ENCODE assay signal across 8 cellular contexts in genomic region chr16:85689285-85689949, GRCh38. TPM values are rescaled to one million over a fixed set of nuclear protein-coding genes. Genes with fewer than 3 reads are reported as not detected.
DNase-seq lines count a peak whose midpoint lies in the region; ATAC-seq and TF ChIP-seq lines count a peak whose summit lies in the region.

No MANE protein-coding gene starts in this region.

- CTCF ChIA-PET in CD8-positive, alpha-beta T cell (lab: Charles Lee) = interaction anchor here (0.8 to 2.5 kb wide), 2 partner anchors 29 to 30 kb away, joined by 3 to 8 read pairs; no protein-coding TSS in a partner anchor
- CTCF ChIA-PET in RWPE1 (lab: Yijun Ruan, JAX) = interaction anchor here (0.8 kb wide), 1 partner anchor 70 kb away, joined by 4 read pairs; no protein-coding TSS in a partner anchor

- H3K4me2 ChIP-seq in neural cell (ENCODE audit: low read length) = no peak overlapping the region

- no peaks in the 10 kb centered on the region for H3K9me2 ChIP-seq in neural cell (ENCODE audit: insufficient read depth, low read length)

- no peak overlapping the region for H3K9ac ChIP-seq in neural cell (ENCODE audit: low read length)

- H4K20me1 ChIP-seq in neural cell (ENCODE audit: insufficient read depth) = no peaks in the 10 kb centered on the region

- no peak for DNase-seq in CD8-positive, alpha-beta T cell
- no peak for DNase-seq in cardiac fibroblast (ENCODE audit: low read depth in 2 of 2)
- DNase-seq in RWPE1 (ENCODE audit: low spot score) = no peak
- no peak for DNase-seq in NCI-H2171 (lab: John Stamatoyannopoulos, UW)
- no peak for DNase-seq in NCI-H2029 treated with DMSO at 0.1 percent for 48 hours (lab: John Stamatoyannopoulos, UW)

- TF ChIP-seq CTCF in CD8-positive, alpha-beta T cell (IDR thresholded peaks at IDR 0.05) = no peak
- TF ChIP-seq CTCF in cardiac fibroblast (IDR thresholded peaks at IDR 0.05; ENCODE audit: low read depth, low read length) (no peak), neural cell (IDR thresholded peaks at IDR 0.05; ENCODE audit: poor library complexity, severe bottlenecking) (no peak), RWPE1 (conservative IDR thresholded peaks at IDR 0.05; ENCODE audit: low read depth) (no peak)

- H3K4me3 Mint-ChIP-seq in CD8-positive, alpha-beta T cell = peak overlapping the region; percentile 62

- POLR2A ChIA-PET in CD8-positive, alpha-beta T cell (lab: Charles Lee) = interaction anchor here (0.8 to 1.0 kb wide), 2 partner anchors 9 to 73 kb away, joined by 3 read pairs; no protein-coding TSS in a partner anchor
- POLR2A ChIA-PET in RWPE1 (lab: Yijun Ruan, JAX; ENCODE audit: low non-redundant PET) = interaction anchor here (1.1 kb wide), 1 partner anchor 29 kb away, joined by 4 read pairs; no protein-coding TSS in a partner anchor

- H3K27me3 ChIP-seq in CD8-positive, alpha-beta T cell (ENCODE audit: insufficient read depth, low read length) = no peaks in the 10 kb centered on the region
- no peaks in the 10 kb centered on the region for H3K27me3 ChIP-seq in neural cell (ENCODE audit: insufficient read depth, low read depth, low read length)

- H3K36me3 Mint-ChIP-seq in CD8-positive, alpha-beta T cell = no peaks in the 10 kb centered on the region

- TF ChIP-seq EP300 in neural cell (conservative IDR thresholded peaks at IDR 0.05; ENCODE audit: poor library complexity, severe bottlenecking) = no peak

- H3K9me3 ChIP-seq in CD8-positive, alpha-beta T cell (ENCODE audit: low read length) = no peaks in the 10 kb centered on the region
- H3K9me3 ChIP-seq in KOPT-K1 (ENCODE audit: insufficient read depth, low read length, poor library complexity, severe bottlenecking) (no peaks in the 10 kb centered on the region), neural cell (ENCODE audit: low read length) (no peaks in the 10 kb centered on the region)

- no peak overlapping the region for H3K27ac ChIP-seq in CD8-positive, alpha-beta T cell (ENCODE audit: low read depth, low read length)
- H3K27ac ChIP-seq in KOPT-K1 (ENCODE audit: low read depth, low read length, poor library complexity, severe bottlenecking) = peak overlapping the region; percentile 17
- H3K27ac ChIP-seq in neural cell (ENCODE audit: low read length) = no peak overlapping the region
- H3K27ac ChIP-seq in RWPE1 = no peak overlapping the region

- no peaks in the 10 kb centered on the region for H3K9me3 Mint-ChIP-seq in CD8-positive, alpha-beta T cell

- peaks cover 5% of the 10 kb centered on the region for H3K27me3 Mint-ChIP-seq in CD8-positive, alpha-beta T cell (ENCODE audit: low read depth)

- H3F3A ChIP-seq in neural cell (ENCODE audit: insufficient read depth, low read length, poor library complexity, severe bottlenecking) = no peaks in the 10 kb centered on the region

- intact Hi-C loops in CD8-positive, alpha-beta T cell (cut with DNase I, micrococcal nuclease) = loop anchor here (2.0 to 10.0 kb wide), 5 partner anchors 45 to 1505 kb away; partner anchors contain the start of gene TAF1C (in 1 of the 2)

- no peaks in the 10 kb centered on the region for H3K36me3 ChIP-seq in CD8-positive, alpha-beta T cell (ENCODE audit: insufficient read depth, low read length)
- peaks cover 31% of the 10 kb centered on the region for H3K36me3 ChIP-seq in KOPT-K1 (ENCODE audit: insufficient read depth, low read length)
- no peaks in the 10 kb centered on the region for H3K36me3 ChIP-seq in neural cell (ENCODE audit: insufficient read depth, low read length)

- H3K4me1 Mint-ChIP-seq in CD8-positive, alpha-beta T cell (ENCODE audit: low read depth) = peaks cover 2% of the 10 kb centered on the region

- TF ChIP-seq RAD21 in neural cell (conservative IDR thresholded peaks at IDR 0.05) = no peak

- H2AFZ ChIP-seq in neural cell (ENCODE audit: low read depth, low read length) = no peak overlapping the region

- H3K4me1 ChIP-seq in CD8-positive, alpha-beta T cell (ENCODE audit: insufficient read depth, low read length) = peaks cover 7% of the 10 kb centered on the region

- peaks cover 4% of the 10 kb centered on the region for H3K79me2 ChIP-seq in neural cell (replicated peaks; ENCODE audit: insufficient read depth, low read length)

- no peak for ATAC-seq in CD8-positive, alpha-beta T cell
- no peak for ATAC-seq in GM19467 (IDR thresholded peaks at IDR 0.05; ENCODE audit: unreplicated experiment)

- H3K27ac Mint-ChIP-seq in CD8-positive, alpha-beta T cell = no peak overlapping the region

- H3K4me3 ChIP-seq in CD8-positive, alpha-beta T cell (ENCODE audit: low read depth, low read length) = no peak overlapping the region
- H3K4me3 ChIP-seq in cardiac fibroblast (replicated peaks in 1 of 2; ENCODE audit: low read depth in 2 of 2, low read length in 2 of 2) = peak overlapping the region; percentile 41 to 42
- peak overlapping the region; percentile 88 for H3K4me3 ChIP-seq in neural cell (ENCODE audit: low read length)

TF ChIP-seq in neural cell, 6 proteins besides CTCF, POLR2A, EP300 and RAD21:
- no peak for TF ChIP-seq SMC3 (conservative IDR thresholded peaks at IDR 0.05; ENCODE audit: poor library complexity)
- TF ChIP-seq MXI1 (conservative IDR thresholded peaks at IDR 0.05; ENCODE audit: poor library complexity, severe bottlenecking) = no peak
- TF ChIP-seq EZH2 (IDR thresholded peaks at IDR 0.05; ENCODE audit: borderline replicate concordance, insufficient read depth, low read length, poor library complexity, severe bottlenecking) = no peak
- no peak for TF ChIP-seq POLR2AphosphoS5 (IDR thresholded peaks at IDR 0.05)
- TF ChIP-seq REST (IDR thresholded peaks at IDR 0.05; ENCODE audit: borderline replicate concordance) = no peak
- TF ChIP-seq TAF1 (IDR thresholded peaks at IDR 0.05; ENCODE audit: low read depth) = no peak

RNA-seq across cellular contexts. Expression of gene GINS2, which starts 0.7 kb away (rescaled TPM):
- total RNA-seq in CD8-positive, alpha-beta T cell = 1 to 10 TPM in 1 of 2 experiments, under 1 TPM in 1; 0.58 to 1.0 TPM
- 6.1 and 9.2 TPM in 2 replicates for polyA plus RNA-seq in neural cell
- 4.3 and 4.4 TPM in 2 replicates for polyA minus RNA-seq in neural cell
